Comparison of ENCODE assay signal across 28 cellular contexts in the genomic region with DNA sequence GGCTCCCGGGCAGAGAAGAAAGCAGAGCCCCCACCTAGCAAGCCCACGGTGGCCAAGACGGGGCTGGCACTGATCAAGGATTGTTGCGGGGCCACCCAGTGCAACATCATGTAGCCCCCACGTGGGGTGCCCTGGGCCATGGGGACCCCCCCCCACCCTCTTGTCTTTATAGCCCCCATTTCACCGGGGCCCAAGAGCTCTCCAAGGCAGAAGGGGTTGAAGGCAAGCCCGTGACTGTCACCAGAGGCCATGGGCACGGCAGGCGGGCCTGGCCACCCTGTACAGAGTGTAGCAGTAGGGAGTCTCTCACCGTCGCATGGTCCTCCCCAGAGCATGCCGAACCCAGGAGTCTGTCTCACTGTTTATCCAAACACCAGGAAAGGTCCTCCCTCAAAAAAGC. TPM values are rescaled to one million over a fixed set of nuclear protein-coding genes. Genes with fewer than 3 reads are reported as not detected.
A peak's percentile ranks its signal among the peaks of the same experiment; 100 is the strongest.
DNase-seq lines count a peak whose midpoint lies in the region; ATAC-seq and TF ChIP-seq lines count a peak whose summit lies in the region.
"Had no signal": no experiment of that assay in that cellular context is flagged by ENCODE, and none has a peak within 500 bp of the region (broad histone marks: within the 10 kb centered on the region; RNA-seq: fewer than 3 reads in every experiment).

No MANE protein-coding gene starts in this region.

- no peaks in the 10 kb centered on the region for H3K27me3 Mint-ChIP-seq in MCF 10A (ENCODE audit: insufficient read depth, unreplicated experiment)
- H3K27me3 Mint-ChIP-seq: CD8-positive, alpha-beta memory T cell had no signal

- no peak overlapping the region for H2BK12ac ChIP-seq in mesenchymal stem cell (ENCODE audit: low read length in 2 of 2)

- no peak overlapping the region for H3K4me3 Mint-ChIP-seq in MCF 10A (ENCODE audit: unreplicated experiment)
- no peak overlapping the region for H3K4me3 Mint-ChIP-seq in stimulated activated effector memory CD8-positive, alpha-beta T cell treated with anti-CD3 and anti-CD28 coated beads, Interleukin-12 subunit alpha, Interleukin-12 subunit beta, amount 100 ng/mL, for 72 hours
- H3K4me3 Mint-ChIP-seq: CD8-positive, alpha-beta memory T cell; HFFc6 had no signal

- H3K4me3 ChIP-seq in breast epithelium (no peak overlapping the region), Panc1 (ENCODE audit: low read depth in 2 of 2, low read length in 2 of 2) (no peak overlapping the region), mesenchymal stem cell (ENCODE audit: insufficient read depth in 1 of 2, low read depth in 1 of 2, low read length in 2 of 2) (peak overlapping the region; percentile 1 to 34), smooth muscle cell (no peak overlapping the region)
- H3K4me3 ChIP-seq: GM23248, PC-9, SJSA1 had no signal

- POLR2A ChIA-PET in MCF 10A (lab: Yijun Ruan, JAX) = interaction anchor here (1.8 kb wide), 1 partner anchor 11 kb away, joined by 6 read pairs; no protein-coding TSS in a partner anchor
- POLR2A ChIA-PET in Panc1 (lab: Charles Lee) = interaction anchor here (0.6 kb wide), 1 partner anchor 56 kb away, joined by 7 read pairs; a partner anchor contains a TSS

- ATAC-seq in Panc1 (no peak), HG03097 (IDR thresholded peaks at IDR 0.05; ENCODE audit: low FRiP score, unreplicated experiment) (no peak)
- ATAC-seq in stimulated activated effector memory CD8-positive, alpha-beta T cell treated with anti-CD3 and anti-CD28 coated beads, Interleukin-12 subunit alpha, Interleukin-12 subunit beta, amount 100 ng/mL, for 72 hours = no peak

- no peak for DNase-seq in MCF 10A (ENCODE audit: unreplicated experiment)
- DNase-seq in breast epithelium (ENCODE audit: low spot score in 2 of 2) = no peak
- no peak for DNase-seq in Panc1 (ENCODE audit: low read depth, low spot score)
- DNase-seq in mesenchymal stem cell = no peak
- no peak for DNase-seq in stimulated activated effector memory CD8-positive, alpha-beta T cell treated with anti-CD3 and anti-CD28 coated beads, Interleukin-12 subunit alpha, Interleukin-12 subunit beta, amount 100 ng/mL, for 72 hours (ENCODE audit: low spot score in 2 of 2)
- DNase-seq in smooth muscle cell (lab: John Stamatoyannopoulos, UW; ENCODE audit: unreplicated experiment) = no peak
- no peak for DNase-seq in GM10266 (ENCODE audit: extremely low spot score)
- DNase-seq: C1 segment of cervical spinal cord; Calu3; CD8-positive, alpha-beta memory T cell; DMS79 treated with DMSO at 0.1 percent for 48 hours; GF-D8; GM23248; H7; HFFc6; IMR-90; KG1; MM.1S; NCI-H2029; NCI-H446; NCI-H524 treated with DMSO at 0.1 percent for 48 hours; NCI-H82; NK-92 treated with Interleukin-12 subunit alpha and Interleukin-12 subunit beta, amount 100 ng/mL, for 24 hours; PC-9; Right ventricle myocardium superior; RPMI8226 had no signal

- BruUV-seq in MCF 10A (replicated peaks; lab: Mats Ljungman, UMichigan) (no TSS peak), Panc1 (replicated peaks; lab: Mats Ljungman, UMichigan) (no TSS peak)

- H3K27me3 ChIP-seq in breast epithelium = no peaks in the 10 kb centered on the region
- H3K27me3 ChIP-seq in Panc1 (ENCODE audit: control insufficient read depth, insufficient read depth, low read length) = no peaks in the 10 kb centered on the region
- H3K27me3 ChIP-seq in mesenchymal stem cell (ENCODE audit: control insufficient read depth in 1 of 2, insufficient read depth in 1 of 2, low read length in 2 of 2) = no peaks in the 10 kb centered on the region
- H3K27me3 ChIP-seq in smooth muscle cell (ENCODE audit: low read depth) = no peaks in the 10 kb centered on the region
- H3K27me3 ChIP-seq: SJSA1 had no signal

- H2BK15ac ChIP-seq in mesenchymal stem cell (ENCODE audit: low read depth, poor library complexity, severe bottlenecking) = no peak overlapping the region

- TF ChIP-seq POLR2A in breast epithelium (IDR thresholded peaks at IDR 0.05) = no peak

- no peaks in the 10 kb centered on the region for H3K4me1 ChIP-seq in breast epithelium
- peaks cover 20% of the 10 kb centered on the region for H3K4me1 ChIP-seq in Panc1 (ENCODE audit: control insufficient read depth, insufficient read depth, low read length)
- H3K4me1 ChIP-seq in mesenchymal stem cell (ENCODE audit: control insufficient read depth, insufficient read depth, low read depth, low read length) = peaks cover 4% of the 10 kb centered on the region
- no peaks in the 10 kb centered on the region for H3K4me1 ChIP-seq in smooth muscle cell (ENCODE audit: low read depth)

- intact Hi-C loops in MCF 10A (cut with micrococcal nuclease) (no loop called here), breast epithelium (cut with DNase I; ENCODE audit: low total_unique reads) (no loop called here), Panc1 (cut with micrococcal nuclease; ENCODE audit: unreplicated experiment) (no loop called here)

- H3K9me3 ChIP-seq in breast epithelium = peaks cover 5 to 13% of the 10 kb centered on the region in 2 donors
- peaks cover 37% of the 10 kb centered on the region for H3K9me3 ChIP-seq in Panc1 (ENCODE audit: control insufficient read depth, insufficient read depth, low read depth, low read length)
- peaks cover 33% of the 10 kb centered on the region for H3K9me3 ChIP-seq in mesenchymal stem cell (ENCODE audit: control insufficient read depth, low read length)
- peaks cover 13% of the 10 kb centered on the region for H3K9me3 ChIP-seq in smooth muscle cell (replicated peaks; ENCODE audit: low read depth)

- H2BK120ac ChIP-seq in mesenchymal stem cell (ENCODE audit: low read depth, low read length) = no peak overlapping the region

- H3K23ac ChIP-seq in mesenchymal stem cell (ENCODE audit: low read length in 2 of 2) = no peak overlapping the region

- H3K18ac ChIP-seq in mesenchymal stem cell (ENCODE audit: low read depth in 1 of 2, low read length in 2 of 2) = no peak overlapping the region

- H3K9ac ChIP-seq in mesenchymal stem cell (ENCODE audit: low read length) = no peak overlapping the region
- no peak overlapping the region for H3K9ac ChIP-seq in smooth muscle cell (ENCODE audit: low read depth)
- H3K9ac ChIP-seq: GM23248 had no signal

- no peaks in the 10 kb centered on the region for H3F3A ChIP-seq in smooth muscle cell (ENCODE audit: low read depth)

- H3K27ac ChIP-seq in breast epithelium (no peak overlapping the region), Panc1 (ENCODE audit: low read length) (peak overlapping the region; percentile 60), mesenchymal stem cell (ENCODE audit: low read length, poor library complexity, severe bottlenecking) (no peak overlapping the region), smooth muscle cell (ENCODE audit: low read depth) (no peak overlapping the region)
- H3K27ac ChIP-seq: GM23248, PC-9, SJSA1 had no signal

- no peak overlapping the region for H4K91ac ChIP-seq in mesenchymal stem cell (ENCODE audit: low read length)

- no peak overlapping the region for H3K14ac ChIP-seq in mesenchymal stem cell (ENCODE audit: low read length in 2 of 2)

- no peak overlapping the region for H4K8ac ChIP-seq in mesenchymal stem cell (ENCODE audit: low read length)

- no peak overlapping the region for H2AK5ac ChIP-seq in mesenchymal stem cell (ENCODE audit: low read length, severe bottlenecking)

- peaks cover 8% of the 10 kb centered on the region for H3K9me3 Mint-ChIP-seq in MCF 10A (ENCODE audit: unreplicated experiment)
- H3K9me3 Mint-ChIP-seq in stimulated activated effector memory CD8-positive, alpha-beta T cell treated with anti-CD3 and anti-CD28 coated beads, Interleukin-12 subunit alpha, Interleukin-12 subunit beta, amount 100 ng/mL, for 72 hours = peaks cover 6% of the 10 kb centered on the region

- no peak overlapping the region for H3K4ac ChIP-seq in mesenchymal stem cell (ENCODE audit: low read depth in 1 of 2, low read length in 2 of 2)

- no peaks in the 10 kb centered on the region for H3K79me2 ChIP-seq in smooth muscle cell (ENCODE audit: low read depth)

- peaks cover 12% of the 10 kb centered on the region for H3K79me1 ChIP-seq in mesenchymal stem cell (replicated peaks; ENCODE audit: low read length, poor library complexity, severe bottlenecking)

- no peaks in the 10 kb centered on the region for H3K36me3 ChIP-seq in breast epithelium
- H3K36me3 ChIP-seq in Panc1 (ENCODE audit: control insufficient read depth, insufficient read depth, low read length) = no peaks in the 10 kb centered on the region
- H3K36me3 ChIP-seq in mesenchymal stem cell (ENCODE audit: control insufficient read depth in 1 of 2, insufficient read depth in 2 of 2, low read depth in 1 of 2, low read length in 2 of 2) = peaks cover 42 to 79% of the 10 kb centered on the region in 2 experiments
- peaks cover 11% of the 10 kb centered on the region for H3K36me3 ChIP-seq in smooth muscle cell (ENCODE audit: low read depth)

- H3K4me2 ChIP-seq in mesenchymal stem cell (ENCODE audit: low read length, poor library complexity, severe bottlenecking) (no peak overlapping the region), smooth muscle cell (no peak overlapping the region)
- H3K4me2 ChIP-seq: PC-9 had no signal

- no peak overlapping the region for H2AFZ ChIP-seq in mesenchymal stem cell (ENCODE audit: low read depth, low read length)
- H2AFZ ChIP-seq in smooth muscle cell (ENCODE audit: low read depth) = no peak overlapping the region
- H2AFZ ChIP-seq: GM23248, PC-9 had no signal

- H4K20me1 ChIP-seq in smooth muscle cell (ENCODE audit: low read depth) = no peaks in the 10 kb centered on the region

- in situ Hi-C loops in Panc1 (cut with HindIII; ENCODE audit: low pct_unique_long_range_greater_than_20kb, low sequenced_read_pairs) = no loop called here

- H3K36me3 Mint-ChIP-seq in MCF 10A (ENCODE audit: insufficient read depth, unreplicated experiment) = peaks cover 6% of the 10 kb centered on the region
- peaks cover 27% of the 10 kb centered on the region for H3K36me3 Mint-ChIP-seq in stimulated activated effector memory CD8-positive, alpha-beta T cell treated with anti-CD3 and anti-CD28 coated beads, Interleukin-12 subunit alpha, Interleukin-12 subunit beta, amount 100 ng/mL, for 72 hours

- peak overlapping the region; percentile 27 for H3K27ac Mint-ChIP-seq in MCF 10A (ENCODE audit: low read depth, unreplicated experiment)
- H3K27ac Mint-ChIP-seq in stimulated activated effector memory CD8-positive, alpha-beta T cell treated with anti-CD3 and anti-CD28 coated beads, Interleukin-12 subunit alpha, Interleukin-12 subunit beta, amount 100 ng/mL, for 72 hours = peak overlapping the region; percentile 84
- H3K27ac Mint-ChIP-seq: HFFc6 had no signal

- no peak for TF ChIP-seq CTCF in MCF 10A (IDR thresholded peaks at IDR 0.05; ENCODE audit: unreplicated experiment)
- no peak for TF ChIP-seq CTCF in breast epithelium (IDR thresholded peaks at IDR 0.05)
- no peak for TF ChIP-seq CTCF in Panc1 (IDR thresholded peaks at IDR 0.05)
- no peak for TF ChIP-seq CTCF in smooth muscle cell (IDR thresholded peaks at IDR 0.05; ENCODE audit: borderline replicate concordance, insufficient read depth, poor library complexity, severe bottlenecking)
- TF ChIP-seq CTCF in GM10266 (IDR thresholded peaks at IDR 0.05; ENCODE audit: control insufficient read depth, insufficient read depth, low read depth, missing control alignments) = no peak

- no peak overlapping the region for H2BK5ac ChIP-seq in mesenchymal stem cell (ENCODE audit: low read depth, low read length, poor library complexity, severe bottlenecking)

- peaks cover 16% of the 10 kb centered on the region for H3K4me1 Mint-ChIP-seq in MCF 10A (ENCODE audit: insufficient read depth, unreplicated experiment)
- H3K4me1 Mint-ChIP-seq in stimulated activated effector memory CD8-positive, alpha-beta T cell treated with anti-CD3 and anti-CD28 coated beads, Interleukin-12 subunit alpha, Interleukin-12 subunit beta, amount 100 ng/mL, for 72 hours = peaks cover 29% of the 10 kb centered on the region

- CTCF ChIA-PET in MCF 10A (lab: Yijun Ruan, JAX) = interaction anchor here (1.6 to 2.2 kb wide), 2 partner anchors 11 to 35 kb away, joined by 3 to 8 read pairs; no protein-coding TSS in a partner anchor
- CTCF ChIA-PET in Panc1 (lab: Charles Lee) = no interaction called here

- 98% methylated on average over 11 of the region's 12 CpGs for WGBS in mesenchymal stem cell
- WGBS in smooth muscle cell (ENCODE audit: low lambda C conversion rate) = 95% methylated on average over 12 of the region's 12 CpGs

RNA-seq across cellular contexts. Expression of a gene that starts 56.2 kb away (rescaled TPM):
- total RNA-seq in MCF 10A (2022) (48.1 and 56.2 TPM in 2 replicates), breast epithelium (10 to 100 TPM; 42.9 to 49.3 (median 47.5) TPM), Panc1 (2021; ENCODE audit: unreplicated experiment) (51.5 TPM), smooth muscle cell (17.4 and 19.1 TPM in 2 replicates)
- polyA plus RNA-seq in Panc1 (2012; ENCODE audit: insufficient read length) = 23.5 TPM
- 20.0 TPM for polyA plus RNA-seq in mesenchymal stem cell (2013, experiment 1 of 2)
- polyA plus RNA-seq in mesenchymal stem cell (2013, experiment 2 of 2) = 16.7 TPM
- polyA plus RNA-seq in smooth muscle cell = 6.0 and 9.2 TPM in 2 replicates

Comparison
In these comparisons a context has a peak if more than half of its experiments do, and no peak if none do; other contexts are left out.
1. H3K4me3 ChIP-seq: peak in mesenchymal stem cell (2 of 2); none in breast epithelium (0 of 3), Panc1 (0 of 2) and smooth muscle cell (single experiment).